In genomic region chr19:14381689-14382474, GRCh38 we compare ENCODE assay signal across 9 cellular contexts. TPM values are rescaled to one million over a fixed set of nuclear protein-coding genes. Genes with fewer than 3 reads are reported as not detected.
DNase-seq lines count a peak whose midpoint lies in the region; ATAC-seq, FAIRE-seq and TF ChIP-seq lines count a peak whose summit lies in the region.
"Had no signal": no experiment of that assay in that cellular context is flagged by ENCODE, and none has a peak within 500 bp of the region (broad histone marks: within the 10 kb centered on the region; RNA-seq: fewer than 3 reads in every experiment).

No MANE protein-coding gene starts in this region.

- TF ChIP-seq CTCF in GM06990 (IDR thresholded peaks at IDR 0.05; ENCODE audit: insufficient read depth, low read length, poor library complexity, severe bottlenecking) (peak; percentile 9), D721Med (IDR thresholded peaks at IDR 0.05; ENCODE audit: insufficient read depth, missing control alignments) (no peak)

- intact Hi-C loops in left cardiac atrium (cut with DNase I), result no loop called here

- DNase-seq in GM06990 (ENCODE audit: extremely low read depth, insufficient read length) (peak; percentile 64), OCI-M2 (lab: John Stamatoyannopoulos, UW; ENCODE audit: unreplicated experiment) (peak; percentile 76), activated gamma-delta T cell (lab: John Stamatoyannopoulos, UW) (peak; percentile 46), left cardiac atrium (peak; percentile 65), D721Med (ENCODE audit: insufficient read length, low spot score) (no peak), NCI-H1105 treated with DMSO at 0.1 percent for 48 hours (lab: John Stamatoyannopoulos, UW) (no peak)

- peak; percentile 20 to 31 for ATAC-seq in left cardiac atrium
- ATAC-seq in HG02870 (IDR thresholded peaks at IDR 0.05; ENCODE audit: unreplicated experiment), result no peak

- no peaks in the 10 kb centered on the region for H3K27me3 ChIP-seq in GM06990 (replicated peaks; ENCODE audit: control insufficient read depth, insufficient read depth, low read length)

- no peak for FAIRE-seq in D721Med (lab: Jason Lieb, UNC)
- FAIRE-seq: TTC549 had no signal

- H3K4me3 ChIP-seq in GM06990 (replicated peaks; ENCODE audit: low read depth, low read length) (peak overlapping the region; percentile 85), skin epidermis (peak overlapping the region; percentile 43 to 64 (median 52))

- H3K27ac ChIP-seq in skin epidermis, result peak overlapping the region; percentile 74 to 97 (median 90)

- no peaks in the 10 kb centered on the region for H3K36me3 ChIP-seq in GM06990 (ENCODE audit: control insufficient read depth, insufficient read depth, low read length)

RNA-seq across cellular contexts. Expression of gene ADGRE5, which starts 0.6 kb away (rescaled TPM):
- total RNA-seq in left cardiac atrium, result 10 to 100 TPM; 41.6 to 43.8 TPM

RNA-seq across cellular contexts. Expression of gene DDX39A, which starts 37.3 kb away (rescaled TPM):
- 10 to 100 TPM; 31.8 to 41.6 TPM for total RNA-seq in left cardiac atrium

RNA-seq across cellular contexts. Expression of gene PKN1, which starts 51.2 kb away (rescaled TPM):
- 100 to 1,000 TPM; 119 to 146 TPM for total RNA-seq in left cardiac atrium

Comparison
In these comparisons a context has a peak if more than half of its experiments do, and no peak if none do; other contexts are left out.
1. DNase-seq: peak in GM06990 (single experiment), OCI-M2 (single experiment), activated gamma-delta T cell (single experiment) and left cardiac atrium (single experiment); none in D721Med (single experiment) and NCI-H1105 treated with DMSO at 0.1 percent for 48 hours (single experiment).